Comparison of ENCODE assay signal across 9 cellular contexts in the genomic region with DNA sequence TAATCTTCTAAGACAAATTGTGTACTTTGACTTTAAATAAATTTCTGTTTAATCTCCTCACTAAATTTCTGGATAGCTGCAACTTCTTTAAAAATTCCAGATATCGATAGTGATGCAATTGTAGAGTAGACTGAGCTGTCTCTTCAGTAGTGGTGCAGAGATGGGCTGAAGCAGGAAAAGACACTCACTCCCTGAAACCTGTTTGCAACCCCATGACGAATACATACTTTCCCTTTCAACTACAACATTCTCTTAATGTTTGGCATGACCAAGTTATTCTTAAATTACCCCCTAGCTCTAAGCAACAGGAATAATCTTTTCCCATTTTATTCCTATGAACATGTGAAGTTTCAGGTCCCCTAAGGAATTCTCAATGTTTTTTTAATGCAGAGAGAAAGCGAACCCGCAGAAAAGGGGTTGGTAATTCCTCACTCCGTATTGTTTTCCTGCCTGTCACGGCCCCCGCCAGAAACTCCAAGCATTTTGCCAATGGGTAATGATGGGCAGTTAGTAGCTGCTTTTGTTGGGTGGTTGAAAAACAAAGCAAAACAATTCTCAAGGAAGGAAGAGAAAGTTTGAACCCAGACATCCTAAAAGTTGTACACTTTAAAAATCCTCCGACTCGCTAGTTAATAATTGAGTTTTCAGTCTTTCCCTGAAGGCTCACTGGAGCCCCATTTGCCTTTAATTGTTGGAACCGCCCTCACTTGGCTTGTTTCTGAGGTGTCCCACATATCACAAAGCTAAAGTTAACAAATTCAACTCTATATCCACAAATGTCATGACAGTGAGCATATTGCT. TPM values are rescaled to one million over a fixed set of nuclear protein-coding genes. Genes with fewer than 3 reads are reported as not detected.
DNase-seq lines count a peak whose midpoint lies in the region; ATAC-seq and TF ChIP-seq lines count a peak whose summit lies in the region.
"Had no signal": no experiment of that assay in that cellular context is flagged by ENCODE, and none has a peak within 500 bp of the region (broad histone marks: within the 10 kb centered on the region; RNA-seq: fewer than 3 reads in every experiment).

No MANE protein-coding gene starts in this region.

- H3K9me3 ChIP-seq in left lung (no peaks in the 10 kb centered on the region), testis (no peaks in the 10 kb centered on the region)
- H3K9me3 ChIP-seq: SJSA1 had no signal

- TF ChIP-seq CTCF in left lung (IDR thresholded peaks at IDR 0.05) (no peak), testis (IDR thresholded peaks at IDR 0.05) (no peak)

- H3K27ac ChIP-seq in left lung (peak overlapping the region in 1 of 2 donors; percentile 65), testis (peak overlapping the region; percentile 22 to 50)
- H3K27ac ChIP-seq: SJSA1 had no signal

- H3K4me1 ChIP-seq in left lung = peaks cover 0 to 10% of the 10 kb centered on the region in 2 donors
- H3K4me1 ChIP-seq in testis = peaks cover 5% of the 10 kb centered on the region

- H3K36me3 ChIP-seq in left lung = no peaks in the 10 kb centered on the region
- H3K36me3 ChIP-seq in testis (ENCODE audit: low read depth, missing control alignments) = no peaks in the 10 kb centered on the region
- H3K36me3 ChIP-seq: SJSA1 had no signal

- intact Hi-C loops in left lung (cut with DNase I) (no loop called here), testis (cut with DNase I; ENCODE audit: low total_unique reads) (no loop called here)

- DNase-seq in NCI-H146 (lab: John Stamatoyannopoulos, UW) (peak; percentile 15), NCI-H146 treated with DMSO at 0.1 percent for 48 hours (lab: John Stamatoyannopoulos, UW; ENCODE audit: unreplicated experiment) (no peak), astrocyte of the hippocampus (ENCODE audit: low read depth, low spot score) (peak; percentile 45), left lung (peak in 1 of 2 donors; percentile 22), testis (no peak)
- DNase-seq in effector CD8-positive, alpha-beta T cell (lab: John Stamatoyannopoulos, UW) = no peak

- H3K27me3 ChIP-seq in left lung (peaks cover 0 to 28% of the 10 kb centered on the region in 2 donors), testis (no peaks in the 10 kb centered on the region)

- TF ChIP-seq POLR2A in testis (IDR thresholded peaks at IDR 0.05) = no peak

- WGBS in testis, 2 donors = 1% methylated on average over 10 of the region's 10 CpGs

- ATAC-seq in left lung (peak; percentile 51), GM18870 (IDR thresholded peaks at IDR 0.05; ENCODE audit: unreplicated experiment) (no peak), HG03571 (IDR thresholded peaks at IDR 0.05; ENCODE audit: unreplicated experiment) (no peak)

- H3K4me3 ChIP-seq in left lung = peak overlapping the region; percentile 37 to 40
- H3K4me3 ChIP-seq in testis = peak overlapping the region; percentile 47 to 60

RNA-seq across cellular contexts. Expression of a gene that starts 1.2 kb away (rescaled TPM):
- 1 to 10 TPM; 3.7 to 4.6 TPM for total RNA-seq in left lung
- 1 to 10 TPM; 6.8 to 7.0 TPM for total RNA-seq in testis
- polyA plus RNA-seq in testis (ENCODE audit: insufficient read depth, low read depth, low replicate concordance) = 1.6 TPM
- total RNA-seq: SJSA1 had no signal

Comparison
In these comparisons a context has a peak if more than half of its experiments do, and no peak if none do; other contexts are left out.
1. DNase-seq: peak in NCI-H146 (single experiment) and astrocyte of the hippocampus (single experiment); none in NCI-H146 treated with DMSO at 0.1 percent for 48 hours (single experiment), testis (single experiment) and effector CD8-positive, alpha-beta T cell (single experiment).